Comparison of ENCODE assay signal across 29 cellular contexts in genomic region chr1:98793136-98793535, GRCh38.
"Had no signal": no experiment of that assay in that cellular context is flagged by ENCODE, and none has a peak within 500 bp of the region (broad histone marks: within the 10 kb centered on the region; RNA-seq: fewer than 3 reads in every experiment).

No MANE protein-coding gene starts in this region.

- H3K27ac ChIP-seq: breast epithelium, SK-N-MC had no signal

- ATAC-seq: Panc1, Right ventricle myocardium inferior, T-cell had no signal

- DNase-seq: activated CD4-positive, alpha-beta memory T cell treated with anti-CD3 and anti-CD28 coated beads for 36 hours; activated CD4-positive, alpha-beta T cell treated with anti-CD3 and anti-CD28 coated beads, Interleukin-2, amount 10 ng/mL, durations not matched to agents 7 days and 5 days; activated CD4-positive, CD25-positive, alpha-beta regulatory T cell; activated CD8-positive, alpha-beta memory T cell treated with anti-CD3 and anti-CD28 coated beads for 24 hours; activated gamma-delta T cell treated with Interleukin-2 at 50 U/mL for 16 hours; activated naive CD4-positive, alpha-beta T cell treated with anti-CD3 and anti-CD28 coated beads, Interleukin-2, amount 10 ng/mL, durations not matched to agents 7 days and 5 days; activated naive CD8-positive, alpha-beta T cell treated with anti-CD3 and anti-CD28 coated beads for 36 hours; activated T-cell treated with anti-CD3 and anti-CD28 coated beads, Interleukin-2, amount 50 U/mL, for 48 hours; adrenal gland; aorta; central memory CD4-positive, alpha-beta T cell; MM.1S; NCI-H1105; NCI-H1436; NCI-H1694 treated with DMSO at 0.1 percent for 48 hours; NCI-H2029 treated with DMSO at 0.1 percent for 48 hours; NCI-H345; NCI-H510A; NCI-H69; NK-92 treated with Interleukin-12 subunit alpha and Interleukin-12 subunit beta, amount 100 ng/mL, for 24 hours; OCI-M1; RPMI8226; T-cell; T-helper 2 cell; T1000 had no signal

- H3K27me3 ChIP-seq: adrenal gland, breast epithelium had no signal

- H3K36me3 ChIP-seq: adrenal gland, breast epithelium had no signal

- H3K4me3 ChIP-seq: adrenal gland, breast epithelium, SK-N-MC had no signal

- H3K4me1 ChIP-seq: adrenal gland, breast epithelium had no signal

- H3K9me3 ChIP-seq: adrenal gland, breast epithelium had no signal
